ENCODE assay signal across 8 cellular contexts in genomic region chr5:75891020-75891419, GRCh38.
"Had no signal": no experiment of that assay in that cellular context is flagged by ENCODE, and none has a peak within 500 bp of the region (broad histone marks: within the 10 kb centered on the region; RNA-seq: fewer than 3 reads in every experiment).

No MANE protein-coding gene starts in this region.

- H3K9me3 ChIP-seq: HAP-1 had no signal

- H3K4me3 ChIP-seq: GM23248, HAP-1, K562 had no signal

- H3K27ac ChIP-seq: GM23248 had no signal

- H3K36me3 ChIP-seq: HAP-1 had no signal

- FAIRE-seq: HTR-8/SVneo, K562 had no signal

- H3K4me1 ChIP-seq: HAP-1 had no signal

- DNase-seq: GM23248, GOT3, H7, HFFc6, IMR-90 had no signal
